In the genomic region with DNA sequence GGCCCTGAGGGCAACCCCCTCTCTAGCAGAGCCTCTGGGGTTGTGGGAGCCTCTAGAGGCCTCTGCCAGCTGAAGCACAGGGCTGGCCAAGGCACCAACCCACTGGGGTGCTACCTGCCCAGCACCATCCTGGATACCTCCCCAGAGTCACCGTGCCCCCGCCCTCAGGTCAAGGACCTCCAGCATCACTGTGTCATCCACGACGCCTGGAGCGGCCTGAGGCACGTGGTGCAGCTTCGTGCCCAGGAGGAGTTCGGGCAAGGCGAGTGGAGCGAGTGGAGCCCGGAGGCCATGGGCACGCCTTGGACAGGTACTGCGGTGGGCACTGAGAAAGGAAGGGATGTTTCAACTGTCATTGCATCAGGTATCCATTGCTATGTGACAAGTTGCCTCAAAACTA, we compare ENCODE assay signal across 16 cellular contexts. TPM values are rescaled to one million over a fixed set of nuclear protein-coding genes. Genes with fewer than 3 reads are reported as not detected.
DNase-seq lines count a peak whose midpoint lies in the region; TF ChIP-seq lines count a peak whose summit lies in the region.
"Had no signal": no experiment of that assay in that cellular context is flagged by ENCODE, and none has a peak within 500 bp of the region (broad histone marks: within the 10 kb centered on the region; RNA-seq: fewer than 3 reads in every experiment).

No MANE protein-coding gene starts in this region.

- H2AK5ac ChIP-seq in trophoblast cell (ENCODE audit: low read length) = no peak overlapping the region

- peak overlapping the region; percentile 16 for H3K27ac Mint-ChIP-seq in MCF 10A (ENCODE audit: low read depth, unreplicated experiment)
- H3K27ac Mint-ChIP-seq: CD8-positive, alpha-beta memory T cell had no signal

- peaks cover 90% of the 10 kb centered on the region for H3K36me3 Mint-ChIP-seq in MCF 10A (ENCODE audit: insufficient read depth, unreplicated experiment)

- peaks cover 30% of the 10 kb centered on the region for H3K4me1 Mint-ChIP-seq in MCF 10A (ENCODE audit: insufficient read depth, unreplicated experiment)

- CTCF ChIA-PET in MCF 10A (lab: Yijun Ruan, JAX) = interaction anchor here (0.6 to 1.2 kb wide), 4 partner anchors 11 to 163 kb away, joined by 3 to 5 read pairs (median 3); no protein-coding TSS in a partner anchor

- no peak for TF ChIP-seq POLR2A in breast epithelium (IDR thresholded peaks at IDR 0.05)
- no peak for TF ChIP-seq POLR2A in esophagus squamous epithelium (IDR thresholded peaks at IDR 0.05)
- TF ChIP-seq POLR2A in uterus (IDR thresholded peaks at IDR 0.05) = no peak

- no peak overlapping the region for H3K4ac ChIP-seq in trophoblast cell (ENCODE audit: low read depth, low read length)

- H3K9ac ChIP-seq in rectal smooth muscle tissue (ENCODE audit: low read length) (no peak overlapping the region), trophoblast cell (ENCODE audit: low read length) (no peak overlapping the region)

- H2BK120ac ChIP-seq in trophoblast cell (ENCODE audit: insufficient read depth, low read length, poor library complexity) = no peak overlapping the region

- H2BK12ac ChIP-seq in trophoblast cell (ENCODE audit: low read length) = no peak overlapping the region

- H3K27ac ChIP-seq in breast epithelium (no peak overlapping the region), esophagus squamous epithelium (peak overlapping the region; percentile 69 to 90 (median 85)), rectal smooth muscle tissue (ENCODE audit: low read depth, low read length) (peak overlapping the region; percentile 90), uterus (peak overlapping the region; percentile 88 to 93), trophoblast cell (ENCODE audit: low read depth, low read length) (no peak overlapping the region)

- intact Hi-C loops in MCF 10A (cut with micrococcal nuclease) (no loop called here), breast epithelium (cut with DNase I; ENCODE audit: low total_unique reads) (no loop called here), esophagus squamous epithelium (cut with DNase I) (no loop called here), uterus (cut with DNase I; ENCODE audit: low total_unique reads) (no loop called here)

- H4K8ac ChIP-seq in trophoblast cell (ENCODE audit: low read depth, low read length) = no peak overlapping the region

- no peak for TF ChIP-seq CTCF in MCF 10A (IDR thresholded peaks at IDR 0.05; ENCODE audit: unreplicated experiment)
- TF ChIP-seq CTCF in breast epithelium (IDR thresholded peaks at IDR 0.05) = no peak
- no peak for TF ChIP-seq CTCF in esophagus squamous epithelium (IDR thresholded peaks at IDR 0.05)
- no peak for TF ChIP-seq CTCF in uterus (IDR thresholded peaks at IDR 0.05)

- no peak overlapping the region for H4K12ac ChIP-seq in trophoblast cell (ENCODE audit: low read depth, low read length)

- DNase-seq in MCF 10A (ENCODE audit: unreplicated experiment) (no peak), breast epithelium (ENCODE audit: low spot score in 2 of 2) (no peak), esophagus squamous epithelium (lab: John Stamatoyannopoulos, UW) (no peak), uterus (no peak), trophoblast cell (no peak), CD1c-positive myeloid dendritic cell (ENCODE audit: extremely low spot score) (no peak), SKM-1 treated with dmso at 0.1 percent for 144 hours (lab: John Stamatoyannopoulos, UW; ENCODE audit: unreplicated experiment) (no peak)
- DNase-seq: 8988T; BE2C; CD8-positive, alpha-beta memory T cell; DMS79; NCI-H187 treated with DMSO at 0.1 percent for 48 hours; NCI-H345; NCI-H526 treated with DMSO at 0.1 percent for 48 hours had no signal

- 94 to 100% methylated on average over 1 to 6 of the region's 13 CpGs for WGBS in esophagus squamous epithelium, 2 donors
- WGBS in trophoblast cell (ENCODE audit: extremely low coverage, insufficient coverage, insufficient read length) = no CpG with 5 or more reads among the region's 13 CpGs

- H3K4me1 ChIP-seq in breast epithelium (no peaks in the 10 kb centered on the region), esophagus squamous epithelium (peaks cover 32 to 91% (median 39%) of the 10 kb centered on the region in 3 donors), rectal smooth muscle tissue (ENCODE audit: control insufficient read depth, insufficient read depth, low read length) (peaks cover 41% of the 10 kb centered on the region), uterus (peaks cover 2 to 12% of the 10 kb centered on the region in 2 donors), trophoblast cell (ENCODE audit: control insufficient read depth in 1 of 2, insufficient read depth in 2 of 2, low read length in 2 of 2) (peaks cover 8 to 14% of the 10 kb centered on the region in 2 experiments)

- H3K4me3 Mint-ChIP-seq in MCF 10A (ENCODE audit: unreplicated experiment) = no peak overlapping the region
- H3K4me3 Mint-ChIP-seq: CD8-positive, alpha-beta memory T cell had no signal

- H3K9me3 Mint-ChIP-seq in MCF 10A (ENCODE audit: unreplicated experiment) = no peaks in the 10 kb centered on the region
- H3K9me3 Mint-ChIP-seq: CD8-positive, alpha-beta memory T cell had no signal

- no peak overlapping the region for H3K18ac ChIP-seq in trophoblast cell (ENCODE audit: low read length)

- H3K27me3 Mint-ChIP-seq in MCF 10A (ENCODE audit: insufficient read depth, unreplicated experiment) = no peaks in the 10 kb centered on the region
- H3K27me3 Mint-ChIP-seq: CD8-positive, alpha-beta memory T cell had no signal

- H3K4me3 ChIP-seq in breast epithelium (no peak overlapping the region), esophagus squamous epithelium (peak overlapping the region in 3 of 4 donors; percentile 21 to 48 (median 24)), rectal smooth muscle tissue (ENCODE audit: low read length) (peak overlapping the region; percentile 45), uterus (no peak overlapping the region), trophoblast cell (ENCODE audit: low read depth, low read length) (no peak overlapping the region)

- no peak overlapping the region for H3K23ac ChIP-seq in trophoblast cell (ENCODE audit: low read length)

- no peaks in the 10 kb centered on the region for H3K36me3 ChIP-seq in breast epithelium
- H3K36me3 ChIP-seq in esophagus squamous epithelium = peaks cover 0 to 44% (median 5%) of the 10 kb centered on the region in 3 donors
- no peaks in the 10 kb centered on the region for H3K36me3 ChIP-seq in rectal smooth muscle tissue (ENCODE audit: control insufficient read depth, insufficient read depth, low read length)
- no peaks in the 10 kb centered on the region for H3K36me3 ChIP-seq in uterus
- no peaks in the 10 kb centered on the region for H3K36me3 ChIP-seq in trophoblast cell (ENCODE audit: control insufficient read depth in 1 of 2, insufficient read depth in 2 of 2, low read length in 2 of 2)
- H3K36me3 ChIP-seq: BE2C had no signal

- H3K79me1 ChIP-seq in trophoblast cell (ENCODE audit: low read length) = peaks cover 3% of the 10 kb centered on the region

- H3K79me2 ChIP-seq in trophoblast cell (ENCODE audit: control insufficient read depth, insufficient read depth, low read length, poor library complexity) = no peaks in the 10 kb centered on the region

- no peak overlapping the region for H4K91ac ChIP-seq in trophoblast cell (ENCODE audit: low read depth, low read length)

- no peak overlapping the region for H2BK5ac ChIP-seq in trophoblast cell (ENCODE audit: low read depth, low read length, poor library complexity)

- H3K14ac ChIP-seq in trophoblast cell (ENCODE audit: low read length) = no peak overlapping the region

- POLR2A ChIA-PET in MCF 10A (lab: Yijun Ruan, JAX) = interaction anchor here (0.6 to 26.0 kb wide), 3 partner anchors 24 to 191 kb away, joined by 3 to 1077 read pairs (median 3); partner anchors contain the start of gene IL6R

- no peak overlapping the region for H2AFZ ChIP-seq in trophoblast cell (ENCODE audit: insufficient read depth, low read length, poor library complexity)

- H3K9me3 ChIP-seq in breast epithelium (no peaks in the 10 kb centered on the region), esophagus squamous epithelium (no peaks in the 10 kb centered on the region), uterus (no peaks in the 10 kb centered on the region), trophoblast cell (ENCODE audit: insufficient read depth, low read depth, low read length) (no peaks in the 10 kb centered on the region)
- H3K9me3 ChIP-seq: BE2C had no signal

- H3K27me3 ChIP-seq in breast epithelium (no peaks in the 10 kb centered on the region), esophagus squamous epithelium (no peaks in the 10 kb centered on the region), rectal smooth muscle tissue (ENCODE audit: control insufficient read depth, insufficient read depth, low read length) (no peaks in the 10 kb centered on the region), uterus (no peaks in the 10 kb centered on the region), trophoblast cell (ENCODE audit: insufficient read depth, low read length) (no peaks in the 10 kb centered on the region)
- H3K27me3 ChIP-seq: BE2C had no signal

- BruUV-seq in MCF 10A (replicated peaks; lab: Mats Ljungman, UMichigan) = no TSS peak

- no peak overlapping the region for H3K4me2 ChIP-seq in trophoblast cell (ENCODE audit: low read length)

RNA-seq across cellular contexts. Expression of gene IL6R, which starts 30.7 kb away (rescaled TPM):
- total RNA-seq in MCF 10A (2022) = 22.8 and 41.0 TPM in 2 replicates
- 10 to 100 TPM; 23.6 to 26.8 (median 24.0) TPM for total RNA-seq in breast epithelium
- total RNA-seq in esophagus squamous epithelium = 10 to 100 TPM in 1 of 4 donors, 1 to 10 TPM in 3; 6.4 to 47.7 (median 8.1) TPM
- 10 to 100 TPM in 3 of 4 donors, 1 to 10 TPM in 1; 9.7 to 28.2 (median 17.1) TPM for total RNA-seq in uterus
- 0.29 and 0.42 TPM in 2 replicates for polyA plus RNA-seq in trophoblast cell (2013)
- total RNA-seq: OCI-LY7 had no signal

Comparison
In these comparisons a context has a peak if more than half of its experiments do, and no peak if none do; other contexts are left out.
1. H3K27ac ChIP-seq: peak in esophagus squamous epithelium (4 of 4), rectal smooth muscle tissue (single experiment) and uterus (2 of 2); none in breast epithelium (0 of 2) and trophoblast cell (single experiment).
2. H3K4me3 ChIP-seq: peak in esophagus squamous epithelium (3 of 4) and rectal smooth muscle tissue (single experiment); none in breast epithelium (0 of 3), uterus (0 of 2) and trophoblast cell (single experiment).